ENCODE assay signal across 8 cellular contexts in genomic region chr16:84648595-84649510, GRCh38. TPM values are rescaled to one million over a fixed set of nuclear protein-coding genes. Genes with fewer than 3 reads are reported as not detected.
DNase-seq lines count a peak whose midpoint lies in the region; ATAC-seq and TF ChIP-seq lines count a peak whose summit lies in the region.

No MANE protein-coding gene starts in this region.

- peak; percentile 59 for ATAC-seq in GM21515 (IDR thresholded peaks at IDR 0.05; ENCODE audit: unreplicated experiment)
- peak; percentile 84 for ATAC-seq in upper lobe of right lung

- H3K9me2 ChIP-seq in DOHH2 (replicated peaks; ENCODE audit: control insufficient read depth, low read length): no peaks in the 10 kb centered on the region

- no peak overlapping the region for H2AFZ ChIP-seq in fibroblast of lung (ENCODE audit: low read length)

- no peak for TF ChIP-seq CTCF in DOHH2 (IDR thresholded peaks at IDR 0.05; ENCODE audit: low read depth, low read length, poor library complexity, severe bottlenecking)
- no peak for TF ChIP-seq CTCF in fibroblast of lung (conservative IDR thresholded peaks at IDR 0.05 in 1 of 2, IDR thresholded peaks at IDR 0.05 in 1 of 2; ENCODE audit: low read depth in 1 of 2, low read length in 2 of 2)
- TF ChIP-seq CTCF in nephron progenitor cell (IDR thresholded peaks at IDR 0.05): no peak
- no peak for TF ChIP-seq CTCF in upper lobe of right lung (IDR thresholded peaks at IDR 0.05)

- H3K79me2 ChIP-seq in DOHH2 (ENCODE audit: control insufficient read depth, low read length): peaks cover 9% of the 10 kb centered on the region
- H3K79me2 ChIP-seq in fibroblast of lung (ENCODE audit: control insufficient read depth, insufficient read depth, low read length): peaks cover 17% of the 10 kb centered on the region

- H3K27ac ChIP-seq in DOHH2 (ENCODE audit: low read depth, low read length) (no peak overlapping the region), fibroblast of lung (ENCODE audit: insufficient read depth, low read length) (peak overlapping the region; percentile 26), upper lobe of right lung (peak overlapping the region; percentile 75)

- H3K36me3 ChIP-seq in DOHH2 (ENCODE audit: control insufficient read depth, low read length) (peaks cover 29% of the 10 kb centered on the region), fibroblast of lung (ENCODE audit: control insufficient read depth, insufficient read depth, low read length) (peaks cover 2% of the 10 kb centered on the region), upper lobe of right lung (peaks cover 32% of the 10 kb centered on the region)

- H3K27me3 Mint-ChIP-seq in IgD-negative memory B cell (no peaks in the 10 kb centered on the region), nephron progenitor cell (ENCODE audit: low read depth, poor library complexity) (peaks cover 59% of the 10 kb centered on the region)

- no peaks in the 10 kb centered on the region for H3K36me3 Mint-ChIP-seq in IgD-negative memory B cell
- no peaks in the 10 kb centered on the region for H3K36me3 Mint-ChIP-seq in nephron progenitor cell (ENCODE audit: low read depth)

- H3K4me2 ChIP-seq in DOHH2 (ENCODE audit: low read length) (peak overlapping the region; percentile 95), fibroblast of lung (ENCODE audit: extremely low read depth, insufficient read depth, low read length) (peak overlapping the region; percentile 84)

- H3K9me3 Mint-ChIP-seq in IgD-negative memory B cell (no peaks in the 10 kb centered on the region), nephron progenitor cell (peaks cover 4% of the 10 kb centered on the region)

- H3K4me1 ChIP-seq in DOHH2 (ENCODE audit: control insufficient read depth, low read length): peaks cover 28% of the 10 kb centered on the region
- H3K4me1 ChIP-seq in fibroblast of lung (ENCODE audit: control insufficient read depth, extremely low read depth, insufficient read depth, low read length): peaks cover 9% of the 10 kb centered on the region
- H3K4me1 ChIP-seq in upper lobe of right lung: peaks cover 19% of the 10 kb centered on the region

- H3K9me3 ChIP-seq in DOHH2 (ENCODE audit: control insufficient read depth, insufficient read depth, low read length) (no peaks in the 10 kb centered on the region), fibroblast of lung (ENCODE audit: control insufficient read depth, insufficient read depth, low read depth, low read length) (no peaks in the 10 kb centered on the region), upper lobe of right lung (no peaks in the 10 kb centered on the region)

- peaks cover 15 to 42% (median 16%) of the 10 kb centered on the region in 3 donors for H3K4me1 Mint-ChIP-seq in IgD-negative memory B cell
- H3K4me1 Mint-ChIP-seq in nephron progenitor cell: peaks cover 6% of the 10 kb centered on the region

- peaks cover 3% of the 10 kb centered on the region; the same call in 1 of the 2 replicates for H3F3A ChIP-seq in DOHH2 (ENCODE audit: control insufficient read depth, insufficient read depth)

- H3K27me3 ChIP-seq in DOHH2 (ENCODE audit: control insufficient read depth, low read length) (peaks cover 6% of the 10 kb centered on the region), fibroblast of lung (ENCODE audit: control insufficient read depth, insufficient read depth, low read length) (no peaks in the 10 kb centered on the region), upper lobe of right lung (no peaks in the 10 kb centered on the region)

- peak; percentile 67 for DNase-seq in activated T-cell treated with anti-CD3 and anti-CD28 coated beads, Interleukin-2, amount 50 U/mL, for 1 hour
- DNase-seq in fibroblast of lung (ENCODE audit: low read depth in 2 of 2): peak in 1 of 2 donors; percentile 13
- peak; percentile 68 for DNase-seq in nephron progenitor cell
- DNase-seq in upper lobe of right lung: peak; percentile 87
- DNase-seq in NCI-H128 (lab: John Stamatoyannopoulos, UW; ENCODE audit: unreplicated experiment): no peak

- H3K4me3 Mint-ChIP-seq in IgD-negative memory B cell (peak overlapping the region; percentile 80 to 93 (median 89)), nephron progenitor cell (peak overlapping the region; percentile 78)

- intact Hi-C loops in upper lobe of right lung (cut with DNase I): no loop called here

- H3K9ac ChIP-seq in fibroblast of lung (ENCODE audit: insufficient read depth, low read length): peak overlapping the region; percentile 70

- H3K4me3 ChIP-seq in DOHH2 (ENCODE audit: low read length) (peak overlapping the region; percentile 86), fibroblast of lung (replicated peaks in 1 of 4; ENCODE audit: control extremely low read depth in 1 of 4, insufficient read depth in 1 of 4, low read depth in 3 of 4, low read length in 4 of 4) (peak overlapping the region; percentile 61 to 80 (median 66)), upper lobe of right lung (peak overlapping the region; percentile 77)

- H3K27ac Mint-ChIP-seq in IgD-negative memory B cell: peak overlapping the region; percentile 73 to 87 (median 79)
- H3K27ac Mint-ChIP-seq in nephron progenitor cell: no peak overlapping the region

- H4K20me1 ChIP-seq in DOHH2 (ENCODE audit: control insufficient read depth, insufficient read depth, low read depth, low read length) (peaks cover 5% of the 10 kb centered on the region; the same call in 1 of the 2 replicates), fibroblast of lung (ENCODE audit: control insufficient read depth, extremely low read depth, insufficient read depth, low read length) (no peaks in the 10 kb centered on the region)

RNA-seq across cellular contexts. Expression of gene KLHL36, which starts 0.5 kb away (rescaled TPM):
- polyA plus RNA-seq in IgD-negative memory B cell: 34.1 TPM
- 71.9 and 83.1 TPM in 2 replicates for total RNA-seq in fibroblast of lung
- 26.6 and 29.7 TPM in 2 replicates for polyA plus RNA-seq in fibroblast of lung
- 26.5 and 26.7 TPM in 2 replicates for polyA plus RNA-seq in fibroblast of lung (2012)
- 65.6 and 66.2 TPM in 2 replicates for polyA minus RNA-seq in fibroblast of lung (ENCODE audit: low replicate concordance)
- 56.3 TPM for total RNA-seq in upper lobe of right lung

RNA-seq across cellular contexts. Expression of gene COTL1, which starts 31.0 kb away (rescaled TPM):
- 725 TPM for polyA plus RNA-seq in IgD-negative memory B cell
- 64.5 and 103 TPM in 2 replicates for total RNA-seq in fibroblast of lung
- 192 and 311 TPM in 2 replicates for polyA plus RNA-seq in fibroblast of lung
- polyA plus RNA-seq in fibroblast of lung (2012): 351 and 505 TPM in 2 replicates
- 310 and 386 TPM in 2 replicates for polyA minus RNA-seq in fibroblast of lung (ENCODE audit: low replicate concordance)
- 129 TPM for total RNA-seq in upper lobe of right lung

RNA-seq across cellular contexts. Expression of gene USP10, which starts 50.9 kb away (rescaled TPM):
- polyA plus RNA-seq in IgD-negative memory B cell: 95.8 TPM
- total RNA-seq in fibroblast of lung: 31.8 and 48.6 TPM in 2 replicates
- polyA plus RNA-seq in fibroblast of lung: 59.1 and 70.2 TPM in 2 replicates
- polyA plus RNA-seq in fibroblast of lung (2012): 62.9 and 68.5 TPM in 2 replicates
- polyA minus RNA-seq in fibroblast of lung (ENCODE audit: low replicate concordance): 261 and 483 TPM in 2 replicates
- total RNA-seq in upper lobe of right lung: 59.6 TPM
